ENCODE assay signal across 23 cellular contexts in genomic region chrX:119402588-119402987, GRCh38.
"Had no signal": no experiment of that assay in that cellular context is flagged by ENCODE, and none has a peak within 500 bp of the region (broad histone marks: within the 10 kb centered on the region; RNA-seq: fewer than 3 reads in every experiment).

No MANE protein-coding gene starts in this region.

- FAIRE-seq: islet of Langerhans had no signal

- H3K27ac ChIP-seq: lower lobe of right lung, neutrophil, parathyroid adenoma, sigmoid colon, stomach, testis, VCaP had no signal

- H3K4me1 ChIP-seq: parathyroid adenoma, testis had no signal

- H3K36me3 ChIP-seq: lower lobe of right lung, neutrophil, sigmoid colon had no signal

- H3K4me3 ChIP-seq: lower lobe of right lung, sigmoid colon, stomach, testis had no signal

- H3K9me3 Mint-ChIP-seq: activated naive CD4-positive, alpha-beta T cell treated with anti-CD3 and anti-CD28 coated beads, Interleukin-2, amount 10 ng/mL, durations not matched to agents 7 days and 5 days; activated naive CD8-positive, alpha-beta T cell treated with anti-CD3 and anti-CD28 coated beads, Interleukin-2, amount 50 U/mL, for 24 hours; activated T-cell treated with anti-CD3 and anti-CD28 coated beads, Interleukin-2, amount 50 U/mL, for 4 hours; effector memory CD8-positive, alpha-beta T cell; natural killer cell treated with Interleukin-12 subunit alpha and Interleukin-12 subunit beta and Interleukin-15 and Interleukin-18, amount 100 ng/mL, for 72 hours; stimulated activated effector memory CD8-positive, alpha-beta T cell treated with anti-CD3 and anti-CD28 coated beads, Interleukin-12 subunit alpha, Interleukin-12 subunit beta, amount 100 ng/mL, for 72 hours; type B pancreatic cell had no signal

- H3K36me3 Mint-ChIP-seq: activated naive CD4-positive, alpha-beta T cell treated with anti-CD3 and anti-CD28 coated beads, Interleukin-2, amount 10 ng/mL, durations not matched to agents 7 days and 5 days; brain; natural killer cell treated with Interleukin-12 subunit alpha and Interleukin-12 subunit beta and Interleukin-15 and Interleukin-18, amount 100 ng/mL, for 72 hours; stimulated activated effector memory CD8-positive, alpha-beta T cell treated with anti-CD3 and anti-CD28 coated beads, Interleukin-12 subunit alpha, Interleukin-12 subunit beta, amount 100 ng/mL, for 72 hours; type B pancreatic cell had no signal

- H3K9me3 ChIP-seq: lower lobe of right lung, neutrophil, sigmoid colon, stomach, testis had no signal

- H3K9ac ChIP-seq: parathyroid adenoma had no signal

- H2AFZ ChIP-seq: parathyroid adenoma had no signal

- DNase-seq: activated CD4-positive, alpha-beta T cell treated with anti-CD3 and anti-CD28 coated beads, Interleukin-2, amount 50 U/mL, for 1 hour; activated CD4-positive, CD25-positive, alpha-beta regulatory T cell treated with anti-CD3 and anti-CD28 coated beads, Interleukin-2, amount 50 U/mL, for 72 hours; activated CD8-positive, alpha-beta memory T cell treated with anti-CD3 and anti-CD28 coated beads, Interleukin-2, amount 50 U/mL, for 4 hours; activated naive CD4-positive, alpha-beta T cell treated with anti-CD3 and anti-CD28 coated beads, Interleukin-2, amount 10 ng/mL, durations not matched to agents 7 days and 5 days; activated naive CD8-positive, alpha-beta T cell treated with anti-CD3 and anti-CD28 coated beads, Interleukin-2, amount 50 U/mL, for 24 hours; activated T-cell treated with anti-CD3 and anti-CD28 coated beads, Interleukin-2, amount 50 U/mL, for 4 hours; anterior cingulate cortex; effector memory CD8-positive, alpha-beta T cell; foreskin fibroblast; left cardiac atrium; lower lobe of right lung; sigmoid colon; stimulated activated CD4-positive, alpha-beta T cell treated with anti-CD3 and anti-CD28 coated beads, Interleukin-4, amount 100 ng/mL, for 24 hours; stomach; testis had no signal

- H3K27me3 ChIP-seq: sigmoid colon, stomach, testis had no signal

- H3K4me3 Mint-ChIP-seq: activated naive CD4-positive, alpha-beta T cell treated with anti-CD3 and anti-CD28 coated beads, Interleukin-2, amount 10 ng/mL, durations not matched to agents 7 days and 5 days; activated naive CD8-positive, alpha-beta T cell treated with anti-CD3 and anti-CD28 coated beads, Interleukin-2, amount 50 U/mL, for 24 hours; activated T-cell treated with anti-CD3 and anti-CD28 coated beads, Interleukin-2, amount 50 U/mL, for 4 hours; brain; effector memory CD8-positive, alpha-beta T cell; natural killer cell treated with Interleukin-12 subunit alpha and Interleukin-12 subunit beta and Interleukin-15 and Interleukin-18, amount 100 ng/mL, for 72 hours; stimulated activated effector memory CD8-positive, alpha-beta T cell treated with anti-CD3 and anti-CD28 coated beads, Interleukin-12 subunit alpha, Interleukin-12 subunit beta, amount 100 ng/mL, for 72 hours; type B pancreatic cell had no signal

- H3K27ac Mint-ChIP-seq: activated naive CD4-positive, alpha-beta T cell treated with anti-CD3 and anti-CD28 coated beads, Interleukin-2, amount 10 ng/mL, durations not matched to agents 7 days and 5 days; activated naive CD8-positive, alpha-beta T cell treated with anti-CD3 and anti-CD28 coated beads, Interleukin-2, amount 50 U/mL, for 24 hours; brain; effector memory CD8-positive, alpha-beta T cell; natural killer cell treated with Interleukin-12 subunit alpha and Interleukin-12 subunit beta and Interleukin-15 and Interleukin-18, amount 100 ng/mL, for 72 hours; stimulated activated effector memory CD8-positive, alpha-beta T cell treated with anti-CD3 and anti-CD28 coated beads, Interleukin-12 subunit alpha, Interleukin-12 subunit beta, amount 100 ng/mL, for 72 hours; type B pancreatic cell had no signal

- H3K27me3 Mint-ChIP-seq: activated naive CD8-positive, alpha-beta T cell treated with anti-CD3 and anti-CD28 coated beads, Interleukin-2, amount 50 U/mL, for 24 hours; brain; effector memory CD8-positive, alpha-beta T cell; type B pancreatic cell had no signal

- ATAC-seq: activated naive CD8-positive, alpha-beta T cell treated with anti-CD3 and anti-CD28 coated beads, Interleukin-2, amount 50 U/mL, for 24 hours; activated T-cell treated with anti-CD3 and anti-CD28 coated beads, Interleukin-2, amount 50 U/mL, for 4 hours; effector memory CD8-positive, alpha-beta T cell; left cardiac atrium; lower lobe of right lung; natural killer cell treated with Interleukin-12 subunit alpha and Interleukin-12 subunit beta and Interleukin-15 and Interleukin-18, amount 100 ng/mL, for 72 hours; stimulated activated effector memory CD8-positive, alpha-beta T cell treated with anti-CD3 and anti-CD28 coated beads, Interleukin-12 subunit alpha, Interleukin-12 subunit beta, amount 100 ng/mL, for 72 hours had no signal

- H3K79me2 ChIP-seq: parathyroid adenoma had no signal
